ENCODE assay signal across 1 cellular context in the genomic region with DNA sequence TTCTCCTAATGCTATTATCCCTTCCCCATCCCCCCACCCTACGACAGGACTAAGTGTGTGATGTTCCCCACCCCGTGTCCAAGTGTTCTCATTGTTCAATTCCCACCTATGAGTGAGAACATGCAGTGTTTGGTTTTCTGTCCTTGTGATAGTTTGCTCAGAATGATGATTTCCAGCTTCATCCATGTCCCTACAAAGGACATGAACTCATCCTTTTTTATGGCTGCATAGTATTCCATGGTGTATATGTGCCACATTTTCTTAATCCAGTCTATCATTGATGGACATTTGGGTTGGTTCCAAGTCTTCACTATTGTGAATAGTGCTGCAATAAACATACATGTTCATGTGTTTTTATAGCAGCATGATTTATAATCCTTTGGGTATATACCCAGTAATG.
TF ChIP-seq lines count a peak whose summit lies in the region.
"Not testable (repeated sequence)": the region's sequence is repeated elsewhere in the genome, so short reads cannot be mapped to it uniquely, and the experiment has no call there.

No MANE protein-coding gene starts in this region.

- not testable (repeated sequence) for H3K9me3 ChIP-seq in HEK293 (ENCODE audit: control insufficient read depth, insufficient read depth, low read depth, low read length)

- not testable (repeated sequence) for H3K4me1 ChIP-seq in HEK293 (ENCODE audit: control insufficient read depth, insufficient read depth, low read length)

- TF ChIP-seq CTCF in HEK293 (tag by site-specific recombination; IDR thresholded peaks at IDR 0.05): not testable (repeated sequence)

- not testable (repeated sequence) for H3K36me3 ChIP-seq in HEK293 (ENCODE audit: control insufficient read depth in 2 of 2, insufficient read depth in 1 of 2, low read length in 2 of 2)

- CTCF ChIA-PET in HEK293 (lab: Yijun Ruan, JAX): not testable (repeated sequence)

- H3K4me3 ChIP-seq in HEK293 (ENCODE audit: low read depth, low read length): not testable (repeated sequence)

- POLR2A ChIA-PET in HEK293 (lab: Yijun Ruan, JAX): not testable (repeated sequence)

- not testable (repeated sequence) for H3K27ac ChIP-seq in HEK293 (ENCODE audit: extremely low read depth, low read depth, low read length)

TF ChIP-seq in HEK293, 187 proteins besides CTCF, POLR2A, EP300 and RAD21:
- peak; percentile 91 for TF ChIP-seq ZNF146 (tag by site-specific recombination; IDR thresholded peaks at IDR 0.05)
- peak; percentile 64; the same call in 1 of the 2 replicates for TF ChIP-seq ZNF280D (tag by site-specific recombination; IDR thresholded peaks at IDR 0.05)
